ENCODE assay signal across 14 cellular contexts in genomic region chr5:89435347-89435746, GRCh38.
DNase-seq lines count a peak whose midpoint lies in the region; ATAC-seq, FAIRE-seq and TF ChIP-seq lines count a peak whose summit lies in the region.
"Had no signal": no experiment of that assay in that cellular context is flagged by ENCODE, and none has a peak within 500 bp of the region (broad histone marks: within the 10 kb centered on the region; RNA-seq: fewer than 3 reads in every experiment).

No MANE protein-coding gene starts in this region.

- no peak overlapping the region for H3K27ac ChIP-seq in brain microvascular endothelial cell
- H3K27ac ChIP-seq: ascending aorta, right atrium auricular region had no signal

- H3K4me1 Mint-ChIP-seq in IgD-negative memory B cell (peaks cover 23 to 51% (median 47%) of the 10 kb centered on the region in 3 donors), endothelial cell (ENCODE audit: unreplicated experiment) (peaks cover 4% of the 10 kb centered on the region)

- in situ Hi-C loops in brain microvascular endothelial cell (cut with HindIII; ENCODE audit: low pct_ligation_motif_present, low sequenced_read_pairs), result no loop called here

- H3K27me3 Mint-ChIP-seq in IgD-negative memory B cell, result peaks cover 1% of the 10 kb centered on the region
- H3K27me3 Mint-ChIP-seq in endothelial cell (ENCODE audit: unreplicated experiment), result no peaks in the 10 kb centered on the region

- H3K9me3 Mint-ChIP-seq in IgD-negative memory B cell, result peaks cover 0 to 3% (median 0%) of the 10 kb centered on the region in 3 donors
- H3K9me3 Mint-ChIP-seq in endothelial cell (ENCODE audit: unreplicated experiment), result no peaks in the 10 kb centered on the region

- H3K36me3 ChIP-seq in brain microvascular endothelial cell (replicated peaks), result no peaks in the 10 kb centered on the region
- H3K36me3 ChIP-seq: ascending aorta, right atrium auricular region had no signal

- TF ChIP-seq CTCF in brain microvascular endothelial cell (IDR thresholded peaks at IDR 0.05; ENCODE audit: low read depth, low read length, missing control alignments) (no peak), endothelial cell (IDR thresholded peaks at IDR 0.05; ENCODE audit: unreplicated experiment) (no peak), omental fat pad (IDR thresholded peaks at IDR 0.05) (no peak)

- DNase-seq in GM18507 (ENCODE audit: extremely low spot score, insufficient read length, low read depth), result no peak
- no peak for DNase-seq in pons (ENCODE audit: low spot score)
- no peak for DNase-seq in brain microvascular endothelial cell
- DNase-seq in endothelial cell (ENCODE audit: low spot score), result no peak
- DNase-seq in omental fat pad (ENCODE audit: low spot score), result no peak
- DNase-seq: GDM1, midbrain, NCI-H1417, OCI-M1 had no signal

- H3K4me3 Mint-ChIP-seq in IgD-negative memory B cell (peak overlapping the region in 3 of 4 donors; percentile 34 to 75 (median 51)), endothelial cell (ENCODE audit: unreplicated experiment) (no peak overlapping the region)

- H3K27me3 ChIP-seq in brain microvascular endothelial cell (replicated peaks), result no peaks in the 10 kb centered on the region
- H3K27me3 ChIP-seq: ascending aorta, right atrium auricular region had no signal

- no peak overlapping the region for H3K4me3 ChIP-seq in brain microvascular endothelial cell (ENCODE audit: low read depth, low read length)
- H3K4me3 ChIP-seq: ascending aorta, right atrium auricular region had no signal

- FAIRE-seq in GM18507 (lab: Jason Lieb, UNC), result peak; percentile 94

- ATAC-seq in GM21381 (IDR thresholded peaks at IDR 0.05; ENCODE audit: unreplicated experiment) (peak; percentile 79), HG02973 (IDR thresholded peaks at IDR 0.05; ENCODE audit: unreplicated experiment) (peak; percentile 76), omental fat pad (ENCODE audit: low FRiP score) (no peak)

- H3K36me3 Mint-ChIP-seq in IgD-negative memory B cell (no peaks in the 10 kb centered on the region), endothelial cell (ENCODE audit: low read depth, unreplicated experiment) (no peaks in the 10 kb centered on the region)

- H3K27ac Mint-ChIP-seq in IgD-negative memory B cell, result peak overlapping the region in 2 of 3 donors; percentile 7 to 41
- H3K27ac Mint-ChIP-seq in endothelial cell (ENCODE audit: unreplicated experiment), result no peak overlapping the region
